ENCODE assay signal across 16 cellular contexts in the genomic region with DNA sequence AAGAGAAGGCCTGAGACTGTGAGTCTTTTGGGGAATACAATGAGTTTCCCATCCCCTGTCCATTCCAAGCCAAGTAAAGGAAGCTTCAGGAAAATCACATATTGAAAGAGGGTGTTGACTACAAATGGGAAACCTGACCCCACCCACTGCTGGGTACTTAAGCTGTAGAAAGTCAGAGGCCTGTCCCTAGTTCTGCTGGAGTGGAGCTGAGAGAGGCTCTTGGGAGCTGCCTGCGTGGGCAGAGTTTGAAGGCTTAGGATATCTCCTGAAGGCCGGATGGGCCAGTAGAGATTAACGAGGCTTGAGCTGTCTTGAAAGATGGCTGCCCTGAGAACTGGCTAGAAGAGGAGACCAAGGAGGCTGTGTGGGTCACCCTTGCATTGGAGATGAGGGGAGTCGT.
"Had no signal": no experiment of that assay in that cellular context is flagged by ENCODE, and none has a peak within 500 bp of the region (broad histone marks: within the 10 kb centered on the region; RNA-seq: fewer than 3 reads in every experiment).

No MANE protein-coding gene starts in this region.

- H3K27me3 ChIP-seq: cardiac muscle cell had no signal

- H3K36me3 ChIP-seq: cardiac muscle cell, suprapubic skin had no signal

- H3K9me3 ChIP-seq: psoas muscle, suprapubic skin had no signal

- ATAC-seq: activated CD8-positive, alpha-beta memory T cell treated with anti-CD3 and anti-CD28 coated beads, Interleukin-2, amount 10 ng/mL, durations not matched to agents 7 days and 5 days; psoas muscle; T-cell had no signal

- H3K27ac ChIP-seq: cardiac muscle cell, psoas muscle, suprapubic skin had no signal

- DNase-seq: activated B cell treated with CpG ODN at 0.5 μM for 24 hours; activated CD4-positive, alpha-beta memory T cell treated with anti-CD3 and anti-CD28 coated beads, Interleukin-2, amount 10 ng/mL, durations not matched to agents 7 days and 5 days; activated CD4-positive, alpha-beta T cell treated with anti-CD3 and anti-CD28 coated beads for 48 hours; activated CD8-positive, alpha-beta memory T cell treated with anti-CD3 and anti-CD28 coated beads, Interleukin-2, amount 10 ng/mL, durations not matched to agents 7 days and 5 days; activated naive CD4-positive, alpha-beta T cell; activated naive CD8-positive, alpha-beta T cell treated with anti-CD3 and anti-CD28 coated beads for 36 hours; amniotic stem cell; midbrain; naive B cell; psoas muscle; right cardiac atrium; stimulated activated CD4-positive, alpha-beta T cell treated with anti-CD3 and anti-CD28 coated beads, Interleukin-15, amount 100 ng/mL, for 24 hours; stimulated activated CD4-positive, alpha-beta T cell treated with anti-CD3 and anti-CD28 coated beads, Interleukin-2, amount 100 ng/mL, for 48 hours; T-cell had no signal

- H3K4me3 ChIP-seq: cardiac muscle cell, psoas muscle, suprapubic skin had no signal

- H3K4me1 ChIP-seq: psoas muscle had no signal
